9 cellular contexts compared by ENCODE assay signal in genomic region chr3:122233109-122233952, GRCh38. TPM values are rescaled to one million over a fixed set of nuclear protein-coding genes. Genes with fewer than 3 reads are reported as not detected.
DNase-seq lines count a peak whose midpoint lies in the region; ATAC-seq and TF ChIP-seq lines count a peak whose summit lies in the region.
"Had no signal": no experiment of that assay in that cellular context is flagged by ENCODE, and none has a peak within 500 bp of the region (broad histone marks: within the 10 kb centered on the region; RNA-seq: fewer than 3 reads in every experiment).

No MANE protein-coding gene starts in this region.

- peak; percentile 66 for ATAC-seq in GM21447 (IDR thresholded peaks at IDR 0.05; ENCODE audit: unreplicated experiment)
- ATAC-seq in HG03565 (IDR thresholded peaks at IDR 0.05; ENCODE audit: unreplicated experiment), result peak; percentile 73

- no peak for TF ChIP-seq CTCF in GM13977 (IDR thresholded peaks at IDR 0.05; ENCODE audit: extremely low read depth, insufficient read depth, missing control alignments)
- TF ChIP-seq CTCF in foreskin fibroblast (IDR thresholded peaks at IDR 0.05; ENCODE audit: low read depth, low read length), result no peak

- in situ Hi-C loops in GM13977 (cut with MboI; ENCODE audit: low pct_unique_long_range_greater_than_20kb, low sequenced_read_pairs, unreplicated experiment), result no loop called here

- H3K4me3 ChIP-seq in foreskin fibroblast (ENCODE audit: low read depth in 1 of 2, low read length in 2 of 2), result no peak overlapping the region

- intact Hi-C loops in cardiac septum (cut with DNase I), result no loop called here

- DNase-seq in GM13977 (ENCODE audit: low spot score) (peak; percentile 44), cardiac septum (ENCODE audit: low spot score) (peak; percentile 86), foreskin fibroblast (no peak), DMS 273 (lab: John Stamatoyannopoulos, UW; ENCODE audit: unreplicated experiment) (no peak), DMS153 treated with DMSO at 0.1 percent for 48 hours (lab: John Stamatoyannopoulos, UW; ENCODE audit: unreplicated experiment) (no peak), SW480 (ENCODE audit: low spot score) (no peak)
- DNase-seq: left cardiac atrium had no signal

RNA-seq across cellular contexts. Expression of gene CASR, which starts 49.9 kb away (rescaled TPM):
- not detected for total RNA-seq in cardiac septum
- total RNA-seq: left cardiac atrium had no signal

Comparison
In these comparisons a context has a peak if more than half of its experiments do, and no peak if none do; other contexts are left out.
1. DNase-seq: peak in GM13977 (single experiment) and cardiac septum (single experiment); none in foreskin fibroblast (0 of 2), DMS 273 (single experiment), DMS153 treated with DMSO at 0.1 percent for 48 hours (single experiment) and SW480 (single experiment).